1 cellular context compared by ENCODE assay signal in the genomic region with DNA sequence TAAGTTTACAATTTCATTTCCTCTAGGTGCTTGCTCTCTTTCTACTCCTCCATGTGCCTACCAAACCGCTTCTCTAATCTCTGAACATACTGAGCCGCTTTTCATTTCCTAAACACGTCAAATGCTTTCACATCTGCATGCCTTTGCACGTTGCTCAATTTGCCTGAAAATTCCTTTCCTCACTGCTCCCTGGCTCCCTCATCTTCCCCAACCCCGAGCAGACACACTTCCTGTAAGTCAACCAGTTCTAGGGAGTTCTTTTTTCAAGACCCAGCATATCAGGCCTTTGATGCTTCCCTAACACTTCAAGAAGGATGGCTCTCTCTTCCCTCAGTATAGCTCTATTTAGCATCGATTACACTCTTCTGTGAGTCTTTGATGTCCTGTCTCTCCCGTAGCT.
TF ChIP-seq lines count a peak whose summit lies in the region.

No MANE protein-coding gene starts in this region.

TF ChIP-seq in WTC11, 78 proteins besides CTCF, POLR2A, EP300 and RAD21 (continued from another document):
- TF ChIP-seq JAZF1 (CRISPR knock-in tag; IDR thresholded peaks at IDR 0.05) (no peak), ESRRA (CRISPR knock-in tag; IDR thresholded peaks at IDR 0.05; ENCODE audit: borderline replicate concordance) (no peak)
TF ChIP-seq in WTC11: peak in this region for 0.
